In genomic region chr19:16625183-16625958, GRCh38 we compare ENCODE assay signal across 11 cellular contexts. TPM values are rescaled to one million over a fixed set of nuclear protein-coding genes. Genes with fewer than 3 reads are reported as not detected.
DNase-seq lines count a peak whose midpoint lies in the region; ATAC-seq and TF ChIP-seq lines count a peak whose summit lies in the region.
"Had no signal": no experiment of that assay in that cellular context is flagged by ENCODE, and none has a peak within 500 bp of the region (broad histone marks: within the 10 kb centered on the region; RNA-seq: fewer than 3 reads in every experiment).

No MANE protein-coding gene starts in this region.

- TF ChIP-seq CTCF in DOHH2 (IDR thresholded peaks at IDR 0.05; ENCODE audit: low read depth, low read length, poor library complexity, severe bottlenecking), result no peak

- H3K4me1 ChIP-seq in BLaER1, result peaks cover 29% of the 10 kb centered on the region
- peaks cover 65% of the 10 kb centered on the region for H3K4me1 ChIP-seq in DOHH2 (ENCODE audit: control insufficient read depth, low read length)
- peaks cover 3% of the 10 kb centered on the region for H3K4me1 ChIP-seq in mesendoderm (ENCODE audit: control insufficient read depth, low read depth, low read length)

- H3K36me3 ChIP-seq in BLaER1 (peaks cover 52% of the 10 kb centered on the region), DOHH2 (ENCODE audit: control insufficient read depth, low read length) (peaks cover 72% of the 10 kb centered on the region), mesendoderm (ENCODE audit: control insufficient read depth, insufficient read depth, low read length) (peaks cover 2% of the 10 kb centered on the region)

- no peak overlapping the region for H3K27ac ChIP-seq in BLaER1
- no peak overlapping the region for H3K27ac ChIP-seq in DOHH2 (ENCODE audit: low read depth, low read length)
- no peak overlapping the region for H3K27ac ChIP-seq in mesendoderm (ENCODE audit: low read depth, low read length)

- peaks cover 76% of the 10 kb centered on the region for H3K79me2 ChIP-seq in DOHH2 (ENCODE audit: control insufficient read depth, low read length)
- peaks cover 73% of the 10 kb centered on the region for H3K79me2 ChIP-seq in mesendoderm (ENCODE audit: control insufficient read depth, insufficient read depth, low read length)

- H4K20me1 ChIP-seq in BLaER1 (peaks cover 75% of the 10 kb centered on the region), DOHH2 (ENCODE audit: control insufficient read depth, insufficient read depth, low read depth, low read length) (peaks cover 55% of the 10 kb centered on the region)

- H3K23ac ChIP-seq in mesendoderm (ENCODE audit: low read length), result no peak overlapping the region

- no peaks in the 10 kb centered on the region for H3K9me3 ChIP-seq in BLaER1
- no peaks in the 10 kb centered on the region for H3K9me3 ChIP-seq in DOHH2 (ENCODE audit: control insufficient read depth, insufficient read depth, low read length)
- H3K9me3 ChIP-seq: Caco-2 had no signal

- H4K5ac ChIP-seq in mesendoderm (ENCODE audit: low read length), result no peak overlapping the region

- no peak overlapping the region for H3K4ac ChIP-seq in mesendoderm (ENCODE audit: low read depth, low read length)

- H3K79me1 ChIP-seq in mesendoderm (ENCODE audit: low read length), result peaks cover 35% of the 10 kb centered on the region

- peaks cover 52% of the 10 kb centered on the region for H3K4me1 Mint-ChIP-seq in activated T-helper 1 cell treated with anti-CD3 and anti-CD28 coated beads, Interleukin-12 subunit alpha, Interleukin-12 subunit beta, Interleukin-2, Interleukin-4 antibody, amounts not matched to agents 30 ng/mL and 10 ng/mL and 1 ng/mL, durations not matched to agents 14 hours and 24 hours and 36 hours (ENCODE audit: low read depth)

- H3F3A ChIP-seq in DOHH2 (ENCODE audit: control insufficient read depth, insufficient read depth), result peaks cover 17% of the 10 kb centered on the region

- H3K4me2 ChIP-seq in BLaER1 (peak overlapping the region; percentile 92; the same call in 1 of the 2 replicates), DOHH2 (ENCODE audit: low read length) (peak overlapping the region; percentile 89; the same call in 1 of the 2 replicates), mesendoderm (ENCODE audit: low read length) (no peak overlapping the region)

- no peak overlapping the region for H3K56ac ChIP-seq in mesendoderm (ENCODE audit: low read length)

- no peak overlapping the region for H2AK5ac ChIP-seq in mesendoderm (ENCODE audit: low read length)

- H3K4me3 Mint-ChIP-seq in activated T-helper 1 cell treated with anti-CD3 and anti-CD28 coated beads, Interleukin-12 subunit alpha, Interleukin-12 subunit beta, Interleukin-2, Interleukin-4 antibody, amounts not matched to agents 30 ng/mL and 10 ng/mL and 1 ng/mL, durations not matched to agents 14 hours and 24 hours and 36 hours, result peak overlapping the region; percentile 94

- no peak overlapping the region for H3K18ac ChIP-seq in mesendoderm (ENCODE audit: low read length)

- H3K4me3 ChIP-seq in BLaER1 (no peak overlapping the region), DOHH2 (ENCODE audit: low read length) (no peak overlapping the region; the same call in 1 of the 2 replicates), mesendoderm (ENCODE audit: low read length) (no peak overlapping the region)

- intact Hi-C loops in activated T-helper 1 cell treated with anti-CD3 and anti-CD28 coated beads, Interleukin-12 subunit alpha, Interleukin-12 subunit beta, Interleukin-2, Interleukin-4 antibody, amounts not matched to agents 30 ng/mL and 10 ng/mL and 1 ng/mL, durations not matched to agents 14 hours and 24 hours and 36 hours (cut with micrococcal nuclease), result loop anchor here (5.0 kb wide), 1 partner anchor 272 kb away; no protein-coding TSS in a partner anchor

- ATAC-seq in HG02623 (IDR thresholded peaks at IDR 0.05; ENCODE audit: unreplicated experiment), result no peak
- ATAC-seq: esophagus mucosa had no signal

- peaks cover 11% of the 10 kb centered on the region for H3K36me3 Mint-ChIP-seq in activated T-helper 1 cell treated with anti-CD3 and anti-CD28 coated beads, Interleukin-12 subunit alpha, Interleukin-12 subunit beta, Interleukin-2, Interleukin-4 antibody, amounts not matched to agents 30 ng/mL and 10 ng/mL and 1 ng/mL, durations not matched to agents 14 hours and 24 hours and 36 hours (ENCODE audit: low read depth)

- H2BK5ac ChIP-seq in mesendoderm (ENCODE audit: low read length), result no peak overlapping the region

- no CpG with 5 or more reads among the region's 16 CpGs for WGBS in mesendoderm (ENCODE audit: extremely low coverage, insufficient coverage, low lambda C conversion rate)

- no peak for DNase-seq in activated T-helper 1 cell treated with anti-CD3 and anti-CD28 coated beads, Interleukin-12 subunit alpha, Interleukin-12 subunit beta, Interleukin-2, Interleukin-4 antibody, amounts not matched to agents 30 ng/mL and 10 ng/mL and 1 ng/mL, durations not matched to agents 14 hours and 24 hours and 36 hours (ENCODE audit: low spot score)
- DNase-seq in mesendoderm (no peak), NCI-H1694 (lab: John Stamatoyannopoulos, UW) (no peak), SW480 (ENCODE audit: low spot score) (no peak)
- no peak for DNase-seq in stimulated activated CD4-positive, alpha-beta T cell treated with anti-CD3 and anti-CD28 coated beads, Interleukin-1b, Interleukin-23, amount 100 ng/mL, for 48 hours
- DNase-seq: activated CD4-positive, alpha-beta memory T cell treated with anti-CD3 and anti-CD28 coated beads, Interleukin-2, amount 10 ng/mL, durations not matched to agents 7 days and 5 days; Caco-2 had no signal

- H3K27me3 ChIP-seq in BLaER1 (no peaks in the 10 kb centered on the region), DOHH2 (ENCODE audit: control insufficient read depth, low read length) (no peaks in the 10 kb centered on the region), mesendoderm (ENCODE audit: insufficient read depth, low read length, poor library complexity) (no peaks in the 10 kb centered on the region)

- H3K9me3 Mint-ChIP-seq in activated T-helper 1 cell treated with anti-CD3 and anti-CD28 coated beads, Interleukin-12 subunit alpha, Interleukin-12 subunit beta, Interleukin-2, Interleukin-4 antibody, amounts not matched to agents 30 ng/mL and 10 ng/mL and 1 ng/mL, durations not matched to agents 14 hours and 24 hours and 36 hours, result no peaks in the 10 kb centered on the region
- H3K9me3 Mint-ChIP-seq: activated CD4-positive, alpha-beta memory T cell treated with anti-CD3 and anti-CD28 coated beads, Interleukin-2, amount 10 ng/mL, durations not matched to agents 7 days and 5 days had no signal

- H3K27me3 Mint-ChIP-seq in activated T-helper 1 cell treated with anti-CD3 and anti-CD28 coated beads, Interleukin-12 subunit alpha, Interleukin-12 subunit beta, Interleukin-2, Interleukin-4 antibody, amounts not matched to agents 30 ng/mL and 10 ng/mL and 1 ng/mL, durations not matched to agents 14 hours and 24 hours and 36 hours (ENCODE audit: insufficient read depth), result no peaks in the 10 kb centered on the region
- H3K27me3 Mint-ChIP-seq: activated CD4-positive, alpha-beta memory T cell treated with anti-CD3 and anti-CD28 coated beads, Interleukin-2, amount 10 ng/mL, durations not matched to agents 7 days and 5 days had no signal

- no peak overlapping the region for H2BK15ac ChIP-seq in mesendoderm (replicated peaks; ENCODE audit: low read depth)

- no peak overlapping the region for H4K8ac ChIP-seq in mesendoderm (ENCODE audit: low read depth, low read length)

- no peak overlapping the region for H2BK120ac ChIP-seq in mesendoderm (ENCODE audit: low read depth, low read length)

- H3K27ac Mint-ChIP-seq in activated T-helper 1 cell treated with anti-CD3 and anti-CD28 coated beads, Interleukin-12 subunit alpha, Interleukin-12 subunit beta, Interleukin-2, Interleukin-4 antibody, amounts not matched to agents 30 ng/mL and 10 ng/mL and 1 ng/mL, durations not matched to agents 14 hours and 24 hours and 36 hours, result peak overlapping the region; percentile 19

- H3K9ac ChIP-seq in BLaER1, result 0 out of 2 replicates have a peak overlapping the region, but pooled peaks have one; percentile 97
- peak overlapping the region; percentile 1 for H3K9ac ChIP-seq in mesendoderm (ENCODE audit: low read length)

- no peaks in the 10 kb centered on the region for H3K9me2 ChIP-seq in DOHH2 (replicated peaks; ENCODE audit: control insufficient read depth, low read length)

RNA-seq across cellular contexts. Expression of gene MED26, which starts 2.6 kb away (rescaled TPM):
- 14.0 and 14.9 TPM in 2 replicates for total RNA-seq in activated T-helper 1 cell treated with anti-CD3 and anti-CD28 coated beads, Interleukin-12 subunit alpha, Interleukin-12 subunit beta, Interleukin-2, Interleukin-4 antibody, amounts not matched to agents 30 ng/mL and 10 ng/mL and 1 ng/mL, durations not matched to agents 14 hours and 24 hours and 36 hours
- polyA plus RNA-seq in mesendoderm (2013, experiment 1 of 2), result 7.8 TPM
- polyA plus RNA-seq in mesendoderm (2013, experiment 2 of 2), result 7.7 TPM

RNA-seq across cellular contexts. Expression of gene SMIM7, which starts 34.6 kb away (rescaled TPM):
- 69.3 and 72.7 TPM in 2 replicates for total RNA-seq in activated T-helper 1 cell treated with anti-CD3 and anti-CD28 coated beads, Interleukin-12 subunit alpha, Interleukin-12 subunit beta, Interleukin-2, Interleukin-4 antibody, amounts not matched to agents 30 ng/mL and 10 ng/mL and 1 ng/mL, durations not matched to agents 14 hours and 24 hours and 36 hours
- 52.5 TPM for polyA plus RNA-seq in mesendoderm (2013, experiment 1 of 2)
- 49.0 TPM for polyA plus RNA-seq in mesendoderm (2013, experiment 2 of 2)

RNA-seq across cellular contexts. Expression of gene TMEM38A, which starts 35.6 kb away (rescaled TPM):
- 0.69 and 0.78 TPM in 2 replicates for total RNA-seq in activated T-helper 1 cell treated with anti-CD3 and anti-CD28 coated beads, Interleukin-12 subunit alpha, Interleukin-12 subunit beta, Interleukin-2, Interleukin-4 antibody, amounts not matched to agents 30 ng/mL and 10 ng/mL and 1 ng/mL, durations not matched to agents 14 hours and 24 hours and 36 hours
- polyA plus RNA-seq in mesendoderm (2013, experiment 1 of 2), result 0.81 TPM
- 0.64 TPM for polyA plus RNA-seq in mesendoderm (2013, experiment 2 of 2)

RNA-seq across cellular contexts. Expression of gene SLC35E1, which starts 53.2 kb away (rescaled TPM):
- 60.4 and 61.7 TPM in 2 replicates for total RNA-seq in activated T-helper 1 cell treated with anti-CD3 and anti-CD28 coated beads, Interleukin-12 subunit alpha, Interleukin-12 subunit beta, Interleukin-2, Interleukin-4 antibody, amounts not matched to agents 30 ng/mL and 10 ng/mL and 1 ng/mL, durations not matched to agents 14 hours and 24 hours and 36 hours
- 29.4 TPM for polyA plus RNA-seq in mesendoderm (2013, experiment 1 of 2)
- polyA plus RNA-seq in mesendoderm (2013, experiment 2 of 2), result 32.0 TPM
